16 cellular contexts compared by ENCODE assay signal in genomic region chr14:60805881-60806569, GRCh38.
DNase-seq lines count a peak whose midpoint lies in the region; ATAC-seq and TF ChIP-seq lines count a peak whose summit lies in the region.
"Had no signal": no experiment of that assay in that cellular context is flagged by ENCODE, and none has a peak within 500 bp of the region (broad histone marks: within the 10 kb centered on the region; RNA-seq: fewer than 3 reads in every experiment).

No MANE protein-coding gene starts in this region.

- no peak overlapping the region for H3K27ac ChIP-seq in mesendoderm (ENCODE audit: low read depth, low read length)
- H3K27ac ChIP-seq: sigmoid colon had no signal

- H3K9ac ChIP-seq in mesendoderm (ENCODE audit: low read length) = no peak overlapping the region

- no CpG with 5 or more reads among the region's 2 CpGs for WGBS in mesendoderm (ENCODE audit: extremely low coverage, insufficient coverage, low lambda C conversion rate)

- H2BK120ac ChIP-seq in mesendoderm (ENCODE audit: low read depth, low read length) = no peak overlapping the region

- no peak overlapping the region for H3K4me3 ChIP-seq in choroid plexus epithelial cell (ENCODE audit: low read depth, low read length)
- H3K4me3 ChIP-seq in mesendoderm (ENCODE audit: low read length) = no peak overlapping the region
- H3K4me3 ChIP-seq: sigmoid colon had no signal

- H3K4me2 ChIP-seq in mesendoderm (ENCODE audit: low read length) = no peak overlapping the region

- no peak overlapping the region for H3K4ac ChIP-seq in mesendoderm (ENCODE audit: low read depth, low read length)

- H3K56ac ChIP-seq in mesendoderm (ENCODE audit: low read length) = no peak overlapping the region

- H4K5ac ChIP-seq in mesendoderm (ENCODE audit: low read length) = no peak overlapping the region

- H3K36me3 ChIP-seq in mesendoderm (ENCODE audit: control insufficient read depth, insufficient read depth, low read length) = no peaks in the 10 kb centered on the region

- no peak overlapping the region for H2AK5ac ChIP-seq in mesendoderm (ENCODE audit: low read length)

- no peak overlapping the region for H3K18ac ChIP-seq in mesendoderm (ENCODE audit: low read length)

- no peak overlapping the region for H2BK5ac ChIP-seq in mesendoderm (ENCODE audit: low read length)

- no peak for TF ChIP-seq CTCF in choroid plexus epithelial cell (conservative IDR thresholded peaks at IDR 0.05; ENCODE audit: low read depth, low read length)

- ATAC-seq in HG02642 (IDR thresholded peaks at IDR 0.05; ENCODE audit: poor library complexity, unreplicated experiment) = no peak
- ATAC-seq: HCT116, left ventricle myocardium superior had no signal

- no peak overlapping the region for H4K8ac ChIP-seq in mesendoderm (ENCODE audit: low read depth, low read length)

- H3K27me3 ChIP-seq in mesendoderm (ENCODE audit: insufficient read depth, low read length, poor library complexity) = no peaks in the 10 kb centered on the region
- H3K27me3 ChIP-seq: sigmoid colon had no signal

- no peak overlapping the region for H2BK15ac ChIP-seq in mesendoderm (replicated peaks; ENCODE audit: low read depth)

- peak overlapping the region; percentile 71 for H3K23ac ChIP-seq in mesendoderm (ENCODE audit: low read length)

- no peaks in the 10 kb centered on the region for H3K79me1 ChIP-seq in mesendoderm (ENCODE audit: low read length)

- DNase-seq in COLO829 (ENCODE audit: low spot score) = peak; percentile 71
- DNase-seq in LHCN-M2 (ENCODE audit: low read depth) = peak; percentile 24
- DNase-seq in choroid plexus epithelial cell (ENCODE audit: low read depth) = peak; percentile 57
- DNase-seq in mesendoderm = no peak
- DNase-seq in iPS-NIHi11 (ENCODE audit: low spot score) = no peak
- no peak for DNase-seq in activated CD4-positive, alpha-beta T cell treated with anti-CD3 and anti-CD28 coated beads for 48 hours
- no peak for DNase-seq in ACHN
- DNase-seq: activated CD4-positive, alpha-beta memory T cell treated with anti-CD3 and anti-CD28 coated beads, Interleukin-2, amount 10 ng/mL, durations not matched to agents 7 days and 5 days; CD4-positive, CD25-positive, alpha-beta regulatory T cell; left ventricle myocardium superior; NCI-H526; nephron progenitor cell; sigmoid colon; substantia nigra had no signal

- in situ Hi-C loops in ACHN (cut with HindIII; ENCODE audit: low pct_ligation_motif_present, low pct_unique_long_range_greater_than_20kb, low sequenced_read_pairs) = no loop called here

- H3K4me1 ChIP-seq in mesendoderm (ENCODE audit: control insufficient read depth, low read depth, low read length) = no peaks in the 10 kb centered on the region
- H3K4me1 ChIP-seq: sigmoid colon had no signal

- no peaks in the 10 kb centered on the region for H3K79me2 ChIP-seq in mesendoderm (ENCODE audit: control insufficient read depth, insufficient read depth, low read length)

Comparison
In these comparisons a context has a peak if more than half of its experiments do, and no peak if none do; other contexts are left out.
1. DNase-seq: peak in COLO829 (single experiment), LHCN-M2 (single experiment) and choroid plexus epithelial cell (single experiment); none in mesendoderm (single experiment), iPS-NIHi11 (single experiment), activated CD4-positive, alpha-beta T cell treated with anti-CD3 and anti-CD28 coated beads for 48 hours (single experiment) and ACHN (single experiment).